Comparison of ENCODE assay signal across 8 cellular contexts in the genomic region with DNA sequence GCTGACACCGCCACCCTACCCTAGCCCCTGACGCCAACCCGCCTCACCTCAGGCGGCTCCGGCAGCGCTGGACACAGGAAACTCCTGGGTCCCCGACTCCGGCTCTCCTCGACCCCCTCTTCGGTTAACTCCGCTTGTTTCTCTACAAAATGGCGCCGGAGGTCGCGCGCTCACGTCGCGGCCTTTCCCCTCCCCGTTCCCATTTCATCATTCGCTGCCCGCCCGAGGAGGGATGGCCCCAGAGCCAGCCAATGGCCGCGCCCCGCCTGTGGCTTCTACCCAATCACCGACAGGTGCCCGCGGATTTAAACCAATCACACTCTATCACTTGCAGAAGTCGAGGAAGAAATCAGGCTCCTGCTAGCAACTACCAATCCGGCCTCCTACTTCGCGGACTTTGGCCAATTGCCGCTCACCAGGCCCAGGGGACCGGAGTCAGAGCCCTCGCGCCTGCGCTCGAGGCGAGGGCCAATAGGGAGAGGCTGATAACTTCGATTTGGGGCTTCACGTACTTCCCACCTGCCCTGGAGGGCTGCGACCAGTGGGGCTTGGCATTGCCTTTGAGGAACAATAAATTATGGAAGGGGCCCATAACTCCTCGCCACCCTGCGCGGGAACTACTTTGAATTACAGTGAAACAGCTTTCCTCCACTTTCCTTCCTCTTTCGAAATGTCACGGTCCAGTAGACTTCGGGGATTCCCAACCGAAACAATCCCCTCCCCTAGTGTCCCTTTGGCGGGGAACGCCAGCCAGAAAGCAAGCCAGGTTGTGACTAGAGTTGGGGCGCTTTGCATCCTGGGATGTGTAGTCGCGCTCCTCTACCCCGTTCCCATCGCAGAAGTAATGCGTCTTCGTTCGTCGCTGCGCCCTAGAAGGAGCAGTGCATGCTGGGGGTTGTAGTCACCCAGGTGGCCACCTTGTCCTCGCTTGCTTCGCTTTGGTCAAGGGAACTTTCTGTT. TPM values are rescaled to one million over a fixed set of nuclear protein-coding genes. Genes with fewer than 3 reads are reported as not detected.
A peak's percentile ranks its signal among the peaks of the same experiment; 100 is the strongest.
DNase-seq lines count a peak whose midpoint lies in the region; ATAC-seq and TF ChIP-seq lines count a peak whose summit lies in the region.

Gene CNOT1 (minus strand): TSS at position 146 of the 960 bp plus-strand sequence. CDS start 30,489 bp downstream, outside the sequence.

- ATAC-seq in GM18870 (IDR thresholded peaks at IDR 0.05; ENCODE audit: unreplicated experiment) (peak; percentile 89), HG03135 (IDR thresholded peaks at IDR 0.05; ENCODE audit: unreplicated experiment) (peak; percentile 86)

- H3K4me1 ChIP-seq in ACC112 (ENCODE audit: control insufficient read depth, insufficient read depth, low read length, unreplicated experiment) (peaks cover 2% of the 10 kb centered on the region), breast epithelium (no peaks in the 10 kb centered on the region), skeletal muscle tissue (ENCODE audit: control insufficient read depth in 3 of 3, insufficient read depth in 3 of 3, low read length in 3 of 3) (peaks cover 15 to 19% (median 16%) of the 10 kb centered on the region in 3 donors)

- TF ChIP-seq POLR2A in breast epithelium (IDR thresholded peaks at IDR 0.05), result peak; percentile 47

- peak within 1 kb of the TSS; percentile 98 to 100 (median 99) for H3K9ac ChIP-seq in skeletal muscle tissue (ENCODE audit: low read depth in 1 of 3, low read length in 3 of 3)

- H2AFZ ChIP-seq in ACC112 (ENCODE audit: low read length, unreplicated experiment), result peak within 1 kb of the TSS; percentile 98

- DNase-seq in NCI-H2196 treated with DMSO at 0.1 percent for 48 hours (lab: John Stamatoyannopoulos, UW; ENCODE audit: unreplicated experiment) (peak; percentile 88), breast epithelium (ENCODE audit: low spot score in 2 of 2) (peak; percentile 99)

- H3K4me3 ChIP-seq in ACC112 (ENCODE audit: low read depth, low read length), result peak within 1 kb of the TSS; percentile 86
- peak within 1 kb of the TSS; percentile 64 to 98 (median 92) for H3K4me3 ChIP-seq in breast epithelium
- H3K4me3 ChIP-seq in iPS-18c (ENCODE audit: insufficient read depth, low read depth, low read length), result peak within 1 kb of the TSS; percentile 85
- peak within 1 kb of the TSS; percentile 90 to 99 (median 96) for H3K4me3 ChIP-seq in skeletal muscle tissue (ENCODE audit: low read length in 3 of 3)

- intact Hi-C loops in breast epithelium (cut with DNase I; ENCODE audit: low total_unique reads), result loop anchor here (10.0 kb wide), 1 partner anchor 755 kb away; no protein-coding TSS in a partner anchor

- TF ChIP-seq CTCF in VCaP (conservative IDR thresholded peaks at IDR 0.05) (no peak), breast epithelium (IDR thresholded peaks at IDR 0.05) (peak in 2 of 3 donors; percentile 21 to 34)

- peaks cover 45% of the 10 kb centered on the region for H3K79me2 ChIP-seq in ACC112 (ENCODE audit: control insufficient read depth, insufficient read depth, low read length, unreplicated experiment)

- H3K36me3 ChIP-seq in ACC112 (ENCODE audit: insufficient read depth, low read length), result no peaks in the 10 kb centered on the region
- H3K36me3 ChIP-seq in breast epithelium, result no peaks in the 10 kb centered on the region
- H3K36me3 ChIP-seq in skeletal muscle tissue (ENCODE audit: control insufficient read depth in 3 of 3, insufficient read depth in 3 of 3, low read length in 3 of 3), result peaks cover 0 to under 1% (median 0%) of the 10 kb centered on the region in 3 donors

- H3K27ac ChIP-seq in ACC112 (ENCODE audit: low read depth, low read length) (peak within 1 kb of the TSS; percentile 95), VCaP (peak within 1 kb of the TSS; percentile 86), breast epithelium (peak within 1 kb of the TSS; percentile 98 to 99), skeletal muscle tissue (ENCODE audit: low read depth, low read length) (peak within 1 kb of the TSS; percentile 99)

- H3K9me3 ChIP-seq in breast epithelium (no peaks in the 10 kb centered on the region), iPS-18c (ENCODE audit: control insufficient read depth, insufficient read depth, low read length) (no peaks in the 10 kb centered on the region), skeletal muscle tissue (ENCODE audit: control insufficient read depth in 3 of 3, low read length in 3 of 3) (no peaks in the 10 kb centered on the region)

- H3K27me3 ChIP-seq in ACC112 (ENCODE audit: insufficient read depth, low read length) (no peaks in the 10 kb centered on the region), breast epithelium (no peaks in the 10 kb centered on the region), skeletal muscle tissue (ENCODE audit: control insufficient read depth in 3 of 3, insufficient read depth in 3 of 3, low read length in 3 of 3) (no peaks in the 10 kb centered on the region)

RNA-seq across cellular contexts. Expression of gene CNOT1, which starts in this region (rescaled TPM):
- total RNA-seq in breast epithelium (100 to 1,000 TPM; 106 to 140 (median 117) TPM), skeletal muscle tissue (134 TPM)

Comparison
In these comparisons a context has a peak if more than half of its experiments do, and no peak if none do; other contexts are left out.
1. Peak in every context shown above with its lines: DNase-seq, ATAC-seq, H3K4me3 ChIP-seq and H3K27ac ChIP-seq.